ENCODE assay signal across 8 cellular contexts in the genomic region with DNA sequence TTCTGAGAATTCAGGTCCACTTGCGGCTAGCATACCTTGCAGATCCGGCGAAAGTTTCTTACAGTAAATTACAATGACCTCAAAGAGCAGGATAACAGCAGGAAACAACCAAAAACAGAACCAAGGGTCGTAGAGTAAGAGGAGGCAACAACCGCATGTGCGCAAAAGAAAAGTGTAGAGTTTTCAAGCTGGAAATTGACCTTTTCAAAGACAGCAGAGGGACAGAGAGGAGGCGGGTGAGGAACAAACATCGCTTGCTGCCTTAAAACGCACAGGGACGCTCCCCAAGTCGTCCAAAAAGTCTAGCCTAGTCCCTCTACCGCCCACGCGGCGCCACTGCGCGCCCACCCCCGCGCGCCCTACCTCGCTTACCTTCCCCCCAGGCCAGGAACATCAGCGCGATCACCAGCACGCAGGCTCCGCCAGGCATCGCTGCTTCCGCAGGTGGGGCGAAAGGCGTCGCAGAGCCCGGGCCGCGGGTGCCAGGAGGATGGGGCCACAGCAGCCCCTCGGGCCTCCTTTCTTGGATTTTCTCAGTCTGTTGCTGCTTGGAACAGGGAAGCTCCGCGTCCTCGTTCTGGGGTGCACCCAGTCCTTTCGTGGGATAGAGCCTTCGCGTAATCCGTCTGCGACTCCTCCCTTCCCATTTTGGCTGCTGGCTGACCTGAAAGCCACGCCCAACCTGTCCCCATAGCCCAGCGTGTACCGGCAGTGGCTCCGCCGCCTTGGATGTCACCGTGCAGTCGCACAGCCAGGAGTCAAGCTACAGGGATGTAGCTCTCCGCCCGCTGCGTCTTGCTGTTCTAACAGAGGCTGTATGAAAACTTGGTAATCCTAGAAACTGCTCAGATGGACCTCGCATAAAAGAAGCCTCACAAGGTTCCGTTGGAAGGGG. TPM values are rescaled to one million over a fixed set of nuclear protein-coding genes. Genes with fewer than 3 reads are reported as not detected.
DNase-seq lines count a peak whose midpoint lies in the region; ATAC-seq lines count a peak whose summit lies in the region.

Gene VWDE (minus strand): TSS at position 579 of the 895 bp plus-strand sequence. CDS start 149 bp downstream, at position 430.

- H3K9me3 ChIP-seq in ectodermal cell (ENCODE audit: control insufficient read depth, low read length) (no peaks in the 10 kb centered on the region), mucosa of rectum (ENCODE audit: control insufficient read depth in 2 of 2, low read length in 2 of 2) (no peaks in the 10 kb centered on the region)

- peak within 1 kb of the TSS; percentile 93 for H3K4me3 Mint-ChIP-seq in activated CD4-positive, alpha-beta T cell treated with anti-CD3 and anti-CD28 coated beads, Interleukin-2, amount 10 ng/mL, durations not matched to agents 24 days and 14 days
- peak within 1 kb of the TSS; percentile 82 to 85 for H3K4me3 Mint-ChIP-seq in stimulated activated naive B cell treated with anti-CD40 and anti-IgM and Interleukin-4, amounts not matched to agents 10 μg/mL and 1 μg/mL and 100 μg/mL, for 72 hours

- peak; percentile 86 for DNase-seq in DMS153 treated with DMSO at 0.1 percent for 48 hours (lab: John Stamatoyannopoulos, UW; ENCODE audit: unreplicated experiment)
- DNase-seq in NCI-H2171 (lab: John Stamatoyannopoulos, UW): peak; percentile 78
- DNase-seq in activated CD4-positive, alpha-beta T cell treated with anti-CD3 and anti-CD28 coated beads, Interleukin-2, amount 10 ng/mL, durations not matched to agents 24 days and 14 days: peak; percentile 87
- DNase-seq in stimulated activated naive B cell treated with anti-CD40 and anti-IgM and Interleukin-4, amounts not matched to agents 10 μg/mL and 1 μg/mL and 100 μg/mL, for 72 hours: peak; percentile 43
- no peak for DNase-seq in cerebellum (ENCODE audit: low spot score)

- peaks cover 28% of the 10 kb centered on the region for H3K27me3 Mint-ChIP-seq in activated CD4-positive, alpha-beta T cell treated with anti-CD3 and anti-CD28 coated beads, Interleukin-2, amount 10 ng/mL, durations not matched to agents 24 days and 14 days
- H3K27me3 Mint-ChIP-seq in stimulated activated naive B cell treated with anti-CD40 and anti-IgM and Interleukin-4, amounts not matched to agents 10 μg/mL and 1 μg/mL and 100 μg/mL, for 72 hours: peaks cover 24 to 25% of the 10 kb centered on the region in 2 donors

- H3K27ac ChIP-seq in ectodermal cell (ENCODE audit: insufficient read depth, low read depth, low read length, poor library complexity, severe bottlenecking) (no peak within 1 kb of the TSS), mucosa of rectum (ENCODE audit: low read depth in 2 of 2, low read length in 2 of 2) (no peak within 1 kb of the TSS)

- H3K36me3 ChIP-seq in ectodermal cell (ENCODE audit: control insufficient read depth, insufficient read depth, low read length) (no peaks in the 10 kb centered on the region), mucosa of rectum (ENCODE audit: control insufficient read depth in 2 of 2, insufficient read depth in 2 of 2, low read length in 2 of 2) (no peaks in the 10 kb centered on the region)

- WGBS in ectodermal cell, 2 experiments: 1% methylated on average over 54 of the region's 54 CpGs

- H3K9ac ChIP-seq in mucosa of rectum (ENCODE audit: low read depth in 1 of 2, low read length in 2 of 2): peak within 1 kb of the TSS; percentile 29 to 36

- intact Hi-C loops in activated CD4-positive, alpha-beta T cell treated with anti-CD3 and anti-CD28 coated beads, Interleukin-2, amount 10 ng/mL, durations not matched to agents 24 days and 14 days (cut with micrococcal nuclease): loop anchor here (1.0 to 5.0 kb wide), 4 partner anchors 14 to 284 kb away; partner anchors contain the start of genes ARL4A and TMEM106B

- peaks cover 18% of the 10 kb centered on the region for H3K4me1 Mint-ChIP-seq in activated CD4-positive, alpha-beta T cell treated with anti-CD3 and anti-CD28 coated beads, Interleukin-2, amount 10 ng/mL, durations not matched to agents 24 days and 14 days
- H3K4me1 Mint-ChIP-seq in stimulated activated naive B cell treated with anti-CD40 and anti-IgM and Interleukin-4, amounts not matched to agents 10 μg/mL and 1 μg/mL and 100 μg/mL, for 72 hours: peaks cover 3 to 17% of the 10 kb centered on the region in 2 donors

- H3K4me3 ChIP-seq in ectodermal cell (ENCODE audit: insufficient read depth, low read depth, low read length): peak within 1 kb of the TSS; percentile 67
- H3K4me3 ChIP-seq in mucosa of rectum (ENCODE audit: low read length in 2 of 2): peak within 1 kb of the TSS; percentile 66 to 80

- peak; percentile 49 for ATAC-seq in HG02610 (IDR thresholded peaks at IDR 0.05; ENCODE audit: unreplicated experiment)
- peak; percentile 80 to 82 for ATAC-seq in stimulated activated naive B cell treated with anti-CD40 and anti-IgM and Interleukin-4, amounts not matched to agents 10 μg/mL and 1 μg/mL and 100 μg/mL, for 72 hours (replicated peaks)

- H3K36me3 Mint-ChIP-seq in activated CD4-positive, alpha-beta T cell treated with anti-CD3 and anti-CD28 coated beads, Interleukin-2, amount 10 ng/mL, durations not matched to agents 24 days and 14 days (ENCODE audit: low read depth): no peaks in the 10 kb centered on the region
- H3K36me3 Mint-ChIP-seq in stimulated activated naive B cell treated with anti-CD40 and anti-IgM and Interleukin-4, amounts not matched to agents 10 μg/mL and 1 μg/mL and 100 μg/mL, for 72 hours: no peaks in the 10 kb centered on the region

- peaks cover 5% of the 10 kb centered on the region for H3K9me3 Mint-ChIP-seq in activated CD4-positive, alpha-beta T cell treated with anti-CD3 and anti-CD28 coated beads, Interleukin-2, amount 10 ng/mL, durations not matched to agents 24 days and 14 days
- H3K9me3 Mint-ChIP-seq in stimulated activated naive B cell treated with anti-CD40 and anti-IgM and Interleukin-4, amounts not matched to agents 10 μg/mL and 1 μg/mL and 100 μg/mL, for 72 hours: peaks cover 4 to 6% of the 10 kb centered on the region in 2 donors

- H3K4me1 ChIP-seq in ectodermal cell (ENCODE audit: control insufficient read depth, insufficient read depth, low read length) (no peaks in the 10 kb centered on the region), mucosa of rectum (ENCODE audit: control insufficient read depth in 2 of 2, insufficient read depth in 2 of 2, low read length in 2 of 2) (peaks cover 0 to 5% of the 10 kb centered on the region in 2 donors)

- H3K27me3 ChIP-seq in ectodermal cell (ENCODE audit: control insufficient read depth, insufficient read depth, low read length, poor library complexity, severe bottlenecking): peaks cover 31% of the 10 kb centered on the region
- H3K27me3 ChIP-seq in mucosa of rectum (ENCODE audit: control insufficient read depth in 2 of 2, insufficient read depth in 2 of 2, low read length in 2 of 2): no peaks in the 10 kb centered on the region

- H3K27ac Mint-ChIP-seq in activated CD4-positive, alpha-beta T cell treated with anti-CD3 and anti-CD28 coated beads, Interleukin-2, amount 10 ng/mL, durations not matched to agents 24 days and 14 days: peak within 1 kb of the TSS; percentile 80
- H3K27ac Mint-ChIP-seq in stimulated activated naive B cell treated with anti-CD40 and anti-IgM and Interleukin-4, amounts not matched to agents 10 μg/mL and 1 μg/mL and 100 μg/mL, for 72 hours: peak within 1 kb of the TSS; percentile 77

RNA-seq across cellular contexts. Expression of gene VWDE, which starts in this region (rescaled TPM):
- 1.8 and 1.9 TPM in 2 replicates for total RNA-seq in activated CD4-positive, alpha-beta T cell treated with anti-CD3 and anti-CD28 coated beads, Interleukin-2, amount 10 ng/mL, durations not matched to agents 24 days and 14 days
- 4.7 TPM for polyA plus RNA-seq in ectodermal cell (2013, experiment 1 of 4)
- 7.0 TPM for polyA plus RNA-seq in ectodermal cell (2013, experiment 2 of 4)
- polyA plus RNA-seq in ectodermal cell (2013, experiment 3 of 4): 2.7 TPM
- polyA plus RNA-seq in ectodermal cell (2013, experiment 4 of 4): 6.6 TPM
- 7.2 TPM for total RNA-seq in cerebellum
